ENCODE assay signal across 8 cellular contexts in the genomic region with DNA sequence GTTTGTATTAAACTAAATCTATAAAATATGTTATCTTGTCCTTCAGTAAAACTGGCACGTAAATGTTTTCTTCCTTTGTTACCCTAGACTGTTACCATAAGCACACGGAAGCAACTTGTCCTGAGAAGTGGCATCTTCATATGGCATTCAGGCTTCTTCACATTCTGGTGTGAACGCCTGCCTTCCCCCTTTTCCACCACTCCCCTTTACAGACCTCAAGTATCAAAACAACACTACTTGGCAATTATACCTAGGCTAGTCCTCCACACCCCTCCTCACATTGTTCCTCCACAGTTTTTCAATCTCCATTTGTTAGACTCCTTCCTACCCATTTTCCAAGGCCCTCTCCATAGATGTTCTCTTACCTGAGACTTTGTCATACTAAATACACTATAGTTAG. TPM values are rescaled to one million over a fixed set of nuclear protein-coding genes. Genes with fewer than 3 reads are reported as not detected.
A peak's percentile ranks its signal among the peaks of the same experiment; 100 is the strongest.
DNase-seq lines count a peak whose midpoint lies in the region; ATAC-seq and TF ChIP-seq lines count a peak whose summit lies in the region.

No MANE protein-coding gene starts in this region.

- TF ChIP-seq CTCF in suprapubic skin (IDR thresholded peaks at IDR 0.05) = no peak

- peaks cover 15% of the 10 kb centered on the region for H3K4me1 ChIP-seq in iPS-15b (ENCODE audit: control insufficient read depth, insufficient read depth, low read length)
- H3K4me1 ChIP-seq in suprapubic skin = peaks cover 58% of the 10 kb centered on the region

- no peak for DNase-seq in activated CD4-positive, alpha-beta T cell treated with anti-CD3 and anti-CD28 coated beads for 36 hours
- DNase-seq in activated CD4-positive, alpha-beta T cell treated with anti-CD3 and anti-CD28 coated beads for 4 hours = no peak
- DNase-seq in activated CD4-positive, alpha-beta memory T cell treated with anti-CD3 and anti-CD28 coated beads for 36 hours = no peak
- DNase-seq in suprapubic skin (ENCODE audit: low spot score in 2 of 2) (no peak), amniotic stem cell (lab: John Stamatoyannopoulos, UW) (no peak)

- no peak overlapping the region for H3K9ac ChIP-seq in iPS-15b (ENCODE audit: low read depth, low read length)

- H3K36me3 Mint-ChIP-seq in activated CD4-positive, alpha-beta T cell treated with anti-CD3 and anti-CD28 coated beads for 36 hours (ENCODE audit: low read depth) = peaks cover 32% of the 10 kb centered on the region
- peaks cover 33% of the 10 kb centered on the region for H3K36me3 Mint-ChIP-seq in activated CD4-positive, alpha-beta memory T cell treated with anti-CD3 and anti-CD28 coated beads for 36 hours

- H3K4me1 Mint-ChIP-seq in activated CD4-positive, alpha-beta T cell treated with anti-CD3 and anti-CD28 coated beads for 36 hours = peaks cover 54% of the 10 kb centered on the region
- H3K4me1 Mint-ChIP-seq in activated CD4-positive, alpha-beta memory T cell treated with anti-CD3 and anti-CD28 coated beads for 36 hours (ENCODE audit: low read depth) = peaks cover 47% of the 10 kb centered on the region

- no peaks in the 10 kb centered on the region for H3K9me3 ChIP-seq in iPS-15b (ENCODE audit: control insufficient read depth, insufficient read depth, low read length)
- H3K9me3 ChIP-seq in suprapubic skin = no peaks in the 10 kb centered on the region

- peak overlapping the region; percentile 95 for H3K4me3 Mint-ChIP-seq in activated CD4-positive, alpha-beta T cell treated with anti-CD3 and anti-CD28 coated beads for 36 hours
- peak overlapping the region; percentile 72 for H3K4me3 Mint-ChIP-seq in activated CD4-positive, alpha-beta memory T cell treated with anti-CD3 and anti-CD28 coated beads for 36 hours

- H3K36me3 ChIP-seq in iPS-15b (ENCODE audit: control insufficient read depth, insufficient read depth, low read length) (peaks cover 4% of the 10 kb centered on the region), suprapubic skin (no peaks in the 10 kb centered on the region)

- POLR2A ChIA-PET in activated CD4-positive, alpha-beta T cell treated with anti-CD3 and anti-CD28 coated beads for 36 hours (lab: Charles Lee) = interaction anchor here (0.6 to 2.0 kb wide), 5 partner anchors 21 to 83 kb away, joined by 3 to 5 read pairs (median 3); no protein-coding TSS in a partner anchor
- POLR2A ChIA-PET in activated CD4-positive, alpha-beta memory T cell treated with anti-CD3 and anti-CD28 coated beads for 36 hours (lab: Charles Lee) = interaction anchor here (0.8 to 4.1 kb wide), 6 partner anchors 12 to 1708 kb away, joined by 3 to 35 read pairs (median 4); a partner anchor contains a TSS

- peak overlapping the region; percentile 94 for H3K27ac Mint-ChIP-seq in activated CD4-positive, alpha-beta T cell treated with anti-CD3 and anti-CD28 coated beads for 36 hours
- peak overlapping the region; percentile 99 for H3K27ac Mint-ChIP-seq in activated CD4-positive, alpha-beta memory T cell treated with anti-CD3 and anti-CD28 coated beads for 36 hours

- no peak for TF ChIP-seq EP300 in suprapubic skin (IDR thresholded peaks at IDR 0.05)

- no peaks in the 10 kb centered on the region for H3K27me3 Mint-ChIP-seq in activated CD4-positive, alpha-beta T cell treated with anti-CD3 and anti-CD28 coated beads for 36 hours
- H3K27me3 Mint-ChIP-seq in activated CD4-positive, alpha-beta memory T cell treated with anti-CD3 and anti-CD28 coated beads for 36 hours = no peaks in the 10 kb centered on the region

- CTCF ChIA-PET in activated CD4-positive, alpha-beta T cell treated with anti-CD3 and anti-CD28 coated beads for 36 hours (lab: Charles Lee) = interaction anchor here (0.9 to 1.1 kb wide), 3 partner anchors 9 to 87 kb away, joined by 3 to 5 read pairs (median 3); no protein-coding TSS in a partner anchor
- CTCF ChIA-PET in activated CD4-positive, alpha-beta memory T cell treated with anti-CD3 and anti-CD28 coated beads for 36 hours (lab: Charles Lee) = interaction anchor here (0.6 to 0.9 kb wide), 2 partner anchors 8 to 43 kb away, joined by 3 to 4 read pairs; no protein-coding TSS in a partner anchor

- H3K4me3 ChIP-seq in iPS-15b (ENCODE audit: low read depth, low read length) (peak overlapping the region; percentile 68), suprapubic skin (peak overlapping the region; percentile 93)

- intact Hi-C loops in activated CD4-positive, alpha-beta T cell treated with anti-CD3 and anti-CD28 coated beads for 36 hours (cut with DNase I, micrococcal nuclease) = loop anchor here (1.0 to 5.0 kb wide), 4 partner anchors 42 to 167 kb away; no protein-coding TSS in a partner anchor
- intact Hi-C loops in activated CD4-positive, alpha-beta memory T cell treated with anti-CD3 and anti-CD28 coated beads for 36 hours (cut with micrococcal nuclease) = loop anchor here (1.0 to 5.0 kb wide), 4 partner anchors 23 to 1702 kb away; a partner anchor contains a TSS

- TF ChIP-seq POLR2A in suprapubic skin (IDR thresholded peaks at IDR 0.05) = no peak

- 23% methylated on average over 3 of the region's 3 CpGs for WGBS in suprapubic skin

- no peak for ATAC-seq in activated CD4-positive, alpha-beta T cell treated with anti-CD3 and anti-CD28 coated beads for 36 hours
- no peak for ATAC-seq in HG02938 (IDR thresholded peaks at IDR 0.05; ENCODE audit: unreplicated experiment)
- ATAC-seq in GM19452 (IDR thresholded peaks at IDR 0.05; ENCODE audit: unreplicated experiment) = no peak

- peak overlapping the region; percentile 99 for H3K27ac ChIP-seq in suprapubic skin

- peaks cover 3% of the 10 kb centered on the region for H3K9me3 Mint-ChIP-seq in activated CD4-positive, alpha-beta T cell treated with anti-CD3 and anti-CD28 coated beads for 36 hours (ENCODE audit: low read depth)
- H3K9me3 Mint-ChIP-seq in activated CD4-positive, alpha-beta memory T cell treated with anti-CD3 and anti-CD28 coated beads for 36 hours = peaks cover 2% of the 10 kb centered on the region

- H3K27me3 ChIP-seq in iPS-15b (ENCODE audit: control insufficient read depth, insufficient read depth, low read length) (no peaks in the 10 kb centered on the region), suprapubic skin (no peaks in the 10 kb centered on the region)

RNA-seq across cellular contexts. Expression of a gene that starts 2.9 kb away (rescaled TPM):
- 10 to 100 TPM; 46.7 to 66.9 TPM for total RNA-seq in activated CD4-positive, alpha-beta T cell treated with anti-CD3 and anti-CD28 coated beads for 36 hours
- 10 to 100 TPM; 56.6 to 61.5 TPM for total RNA-seq in activated CD4-positive, alpha-beta memory T cell treated with anti-CD3 and anti-CD28 coated beads for 36 hours
- total RNA-seq in suprapubic skin = 10 to 100 TPM; 31.6 to 42.0 (median 37.6) TPM
